Comparison of ENCODE assay signal across 11 cellular contexts in genomic region chr11:114160884-114161283, GRCh38.
DNase-seq lines count a peak whose midpoint lies in the region; ATAC-seq and TF ChIP-seq lines count a peak whose summit lies in the region.
"Had no signal": no experiment of that assay in that cellular context is flagged by ENCODE, and none has a peak within 500 bp of the region (broad histone marks: within the 10 kb centered on the region; RNA-seq: fewer than 3 reads in every experiment).

No MANE protein-coding gene starts in this region.

- H3K4me3 ChIP-seq in skin epidermis: no peak overlapping the region
- H3K4me3 ChIP-seq: PC-9 had no signal

- peak overlapping the region; percentile 78 for H3K27ac Mint-ChIP-seq in activated T-helper 17 cell treated with anti-CD3 and anti-CD28 coated beads, Interleukin-2, amount 50 U/mL, for 72 hours
- H3K27ac Mint-ChIP-seq in endothelial cell (ENCODE audit: unreplicated experiment): no peak overlapping the region
- H3K27ac Mint-ChIP-seq in activated T-cell treated with anti-CD3 and anti-CD28 coated beads, Interleukin-2, amount 50 U/mL, for 24 hours: no peak overlapping the region

- no peaks in the 10 kb centered on the region for H3K36me3 Mint-ChIP-seq in activated T-helper 17 cell treated with anti-CD3 and anti-CD28 coated beads, Interleukin-2, amount 50 U/mL, for 72 hours (ENCODE audit: low read depth)
- H3K36me3 Mint-ChIP-seq in endothelial cell (ENCODE audit: low read depth, unreplicated experiment): no peaks in the 10 kb centered on the region
- H3K36me3 Mint-ChIP-seq in activated T-cell treated with anti-CD3 and anti-CD28 coated beads, Interleukin-2, amount 50 U/mL, for 24 hours (ENCODE audit: low read depth): no peaks in the 10 kb centered on the region

- H3K4me3 Mint-ChIP-seq in activated T-helper 17 cell treated with anti-CD3 and anti-CD28 coated beads, Interleukin-2, amount 50 U/mL, for 72 hours: peak overlapping the region; percentile 70
- H3K4me3 Mint-ChIP-seq in endothelial cell (ENCODE audit: unreplicated experiment): no peak overlapping the region
- H3K4me3 Mint-ChIP-seq in activated T-cell treated with anti-CD3 and anti-CD28 coated beads, Interleukin-2, amount 50 U/mL, for 24 hours: no peak overlapping the region

- H3K27me3 Mint-ChIP-seq in activated T-helper 17 cell treated with anti-CD3 and anti-CD28 coated beads, Interleukin-2, amount 50 U/mL, for 72 hours: no peaks in the 10 kb centered on the region
- H3K27me3 Mint-ChIP-seq in endothelial cell (ENCODE audit: unreplicated experiment): no peaks in the 10 kb centered on the region
- H3K27me3 Mint-ChIP-seq in activated T-cell treated with anti-CD3 and anti-CD28 coated beads, Interleukin-2, amount 50 U/mL, for 24 hours: no peaks in the 10 kb centered on the region

- DNase-seq in HCEC 1CT (peak; percentile 56), iris pigment epithelial cell (ENCODE audit: low read depth) (peak; percentile 64), iPS-NIHi11 (ENCODE audit: low spot score) (no peak), endothelial cell (ENCODE audit: low spot score) (no peak)
- DNase-seq in activated T-cell treated with anti-CD3 and anti-CD28 coated beads, Interleukin-2, amount 50 U/mL, for 24 hours: no peak
- DNase-seq: GM23248; PC-9; stimulated activated CD4-positive, alpha-beta T cell treated with anti-CD3 and anti-CD28 coated beads, Interleukin-4, amount 100 ng/mL, for 4 hours had no signal

- H3K9me3 Mint-ChIP-seq in activated T-helper 17 cell treated with anti-CD3 and anti-CD28 coated beads, Interleukin-2, amount 50 U/mL, for 72 hours: no peaks in the 10 kb centered on the region
- no peaks in the 10 kb centered on the region for H3K9me3 Mint-ChIP-seq in endothelial cell (ENCODE audit: unreplicated experiment)
- no peaks in the 10 kb centered on the region for H3K9me3 Mint-ChIP-seq in activated T-cell treated with anti-CD3 and anti-CD28 coated beads, Interleukin-2, amount 50 U/mL, for 24 hours

- peak overlapping the region in 20 of 21 experiments; percentile 1 to 95 (median 80) for H3K27ac ChIP-seq in skin epidermis
- H3K27ac ChIP-seq: GM23248, PC-9 had no signal

- no peak for TF ChIP-seq CTCF in endothelial cell (IDR thresholded peaks at IDR 0.05; ENCODE audit: unreplicated experiment)

- peaks cover 27% of the 10 kb centered on the region for H3K4me1 Mint-ChIP-seq in activated T-helper 17 cell treated with anti-CD3 and anti-CD28 coated beads, Interleukin-2, amount 50 U/mL, for 72 hours
- H3K4me1 Mint-ChIP-seq in endothelial cell (ENCODE audit: unreplicated experiment): peaks cover 17% of the 10 kb centered on the region
- H3K4me1 Mint-ChIP-seq in activated T-cell treated with anti-CD3 and anti-CD28 coated beads, Interleukin-2, amount 50 U/mL, for 24 hours (ENCODE audit: low read depth): peaks cover 83% of the 10 kb centered on the region

- peak; percentile 68 for ATAC-seq in activated T-helper 17 cell treated with anti-CD3 and anti-CD28 coated beads, Interleukin-2, amount 50 U/mL, for 72 hours (replicated peaks)
- ATAC-seq in HG03196 (IDR thresholded peaks at IDR 0.05; ENCODE audit: unreplicated experiment): no peak

Comparison
In these comparisons a context has a peak if more than half of its experiments do, and no peak if none do; other contexts are left out.
1. DNase-seq: peak in HCEC 1CT (single experiment) and iris pigment epithelial cell (single experiment); none in iPS-NIHi11 (single experiment), endothelial cell (single experiment) and activated T-cell treated with anti-CD3 and anti-CD28 coated beads, Interleukin-2, amount 50 U/mL, for 24 hours (single experiment).